In genomic region chr1:47024138-47024856, GRCh38 we compare ENCODE assay signal across 11 cellular contexts. TPM values are rescaled to one million over a fixed set of nuclear protein-coding genes. Genes with fewer than 3 reads are reported as not detected.
A peak's percentile ranks its signal among the peaks of the same experiment; 100 is the strongest.
DNase-seq lines count a peak whose midpoint lies in the region; ATAC-seq and TF ChIP-seq lines count a peak whose summit lies in the region.
"Had no signal": no experiment of that assay in that cellular context is flagged by ENCODE, and none has a peak within 500 bp of the region (broad histone marks: within the 10 kb centered on the region; RNA-seq: fewer than 3 reads in every experiment).

No MANE protein-coding gene starts in this region.

- intact Hi-C loops in CD14-positive monocyte (cut with micrococcal nuclease) = no loop called here

- H3K27ac Mint-ChIP-seq in WTC11 = no peak overlapping the region
- no peak overlapping the region for H3K27ac Mint-ChIP-seq in progenitor cell of endocrine pancreas
- no peak overlapping the region for H3K27ac Mint-ChIP-seq in CD14-positive monocyte
- H3K27ac Mint-ChIP-seq: activated CD4-positive, alpha-beta memory T cell treated with anti-CD3 and anti-CD28 coated beads, Interleukin-2, amount 10 ng/mL, durations not matched to agents 7 days and 5 days had no signal

- H3K4me1 Mint-ChIP-seq in WTC11 = peaks cover 25% of the 10 kb centered on the region
- peaks cover 11% of the 10 kb centered on the region for H3K4me1 Mint-ChIP-seq in progenitor cell of endocrine pancreas (ENCODE audit: low read depth)
- H3K4me1 Mint-ChIP-seq in CD14-positive monocyte = peaks cover 1% of the 10 kb centered on the region
- H3K4me1 Mint-ChIP-seq: activated CD4-positive, alpha-beta memory T cell treated with anti-CD3 and anti-CD28 coated beads, Interleukin-2, amount 10 ng/mL, durations not matched to agents 7 days and 5 days had no signal

- no peaks in the 10 kb centered on the region for H3K9me3 Mint-ChIP-seq in WTC11
- H3K9me3 Mint-ChIP-seq in progenitor cell of endocrine pancreas (ENCODE audit: low read depth) = no peaks in the 10 kb centered on the region
- peaks cover 0 to 4% (median 0%) of the 10 kb centered on the region in 7 donors for H3K9me3 Mint-ChIP-seq in CD14-positive monocyte
- H3K9me3 Mint-ChIP-seq: activated CD4-positive, alpha-beta memory T cell treated with anti-CD3 and anti-CD28 coated beads, Interleukin-2, amount 10 ng/mL, durations not matched to agents 7 days and 5 days had no signal

- H3K4me3 ChIP-seq in fibroblast of pulmonary artery (replicated peaks; ENCODE audit: low read depth, low read length) = peak overlapping the region; percentile 46

- ATAC-seq in WTC11 (no peak), HG03565 (IDR thresholded peaks at IDR 0.05; ENCODE audit: unreplicated experiment) (no peak), left lobe of liver (no peak)

- H3K27me3 Mint-ChIP-seq in WTC11 (ENCODE audit: low read depth) (peaks cover 41% of the 10 kb centered on the region), progenitor cell of endocrine pancreas (peaks cover 37% of the 10 kb centered on the region), CD14-positive monocyte (ENCODE audit: low read depth in 3 of 3) (peaks cover 26 to 40% (median 36%) of the 10 kb centered on the region in 3 donors)

- DNase-seq in DMS79 (lab: John Stamatoyannopoulos, UW) (peak; percentile 74), WTC11 (ENCODE audit: low spot score) (no peak), fibroblast of pulmonary artery (ENCODE audit: low read depth) (peak; percentile 11), progenitor cell of endocrine pancreas (ENCODE audit: low spot score, unreplicated experiment) (no peak), left lobe of liver (ENCODE audit: low spot score) (no peak), CD14-positive monocyte (ENCODE audit: low spot score) (no peak)
- no peak for DNase-seq in central memory CD4-positive, alpha-beta T cell
- DNase-seq: activated CD4-positive, alpha-beta memory T cell treated with anti-CD3 and anti-CD28 coated beads, Interleukin-2, amount 10 ng/mL, durations not matched to agents 7 days and 5 days; NCI-H446 treated with DMSO at 0.1 percent for 48 hours had no signal

- H3K4me3 Mint-ChIP-seq in WTC11 = peak overlapping the region; percentile 72
- peak overlapping the region; percentile 52 for H3K4me3 Mint-ChIP-seq in progenitor cell of endocrine pancreas (ENCODE audit: low read depth)
- H3K4me3 Mint-ChIP-seq in CD14-positive monocyte = peak overlapping the region in 1 of 2 donors; percentile 56
- H3K4me3 Mint-ChIP-seq: activated CD4-positive, alpha-beta memory T cell treated with anti-CD3 and anti-CD28 coated beads, Interleukin-2, amount 10 ng/mL, durations not matched to agents 7 days and 5 days had no signal

- CTCF ChIA-PET in WTC11 (lab: Charles Lee) = interaction anchor here (0.9 to 1.9 kb wide), 7 partner anchors 10 to 155 kb away, joined by 3 to 7 read pairs (median 4); no protein-coding TSS in a partner anchor

- TF ChIP-seq CTCF in WTC11 (IDR thresholded peaks at IDR 0.05) = no peak
- TF ChIP-seq CTCF in fibroblast of pulmonary artery (IDR thresholded peaks at IDR 0.05; ENCODE audit: low read length, missing control alignments) = no peak
- TF ChIP-seq CTCF in progenitor cell of endocrine pancreas (IDR thresholded peaks at IDR 0.05; ENCODE audit: unreplicated experiment) = no peak
- no peak for TF ChIP-seq CTCF in CD14-positive monocyte (IDR thresholded peaks at IDR 0.05)

- POLR2A ChIA-PET in WTC11 (lab: Charles Lee) = no interaction called here

- H3K36me3 Mint-ChIP-seq in WTC11 = no peaks in the 10 kb centered on the region
- no peaks in the 10 kb centered on the region for H3K36me3 Mint-ChIP-seq in progenitor cell of endocrine pancreas (ENCODE audit: insufficient read depth)
- no peaks in the 10 kb centered on the region for H3K36me3 Mint-ChIP-seq in CD14-positive monocyte

TF ChIP-seq in WTC11, 78 proteins besides CTCF, POLR2A, EP300 and RAD21:
- TF ChIP-seq MYBL2 (CRISPR knock-in tag; IDR thresholded peaks at IDR 0.05) (no peak), ZNF512 (CRISPR knock-in tag; IDR thresholded peaks at IDR 0.05; ENCODE audit: borderline replicate concordance) (no peak), ELF4 (CRISPR knock-in tag; IDR thresholded peaks at IDR 0.05; ENCODE audit: low read depth) (no peak), SP1 (CRISPR knock-in tag; conservative IDR thresholded peaks at IDR 0.05) (no peak), FOXP1 (CRISPR knock-in tag; IDR thresholded peaks at IDR 0.05; ENCODE audit: borderline replicate concordance) (no peak), E2F1 (CRISPR knock-in tag; IDR thresholded peaks at IDR 0.05) (no peak)

RNA-seq across cellular contexts. Expression of gene CYP4X1, which starts 0.8 kb away (rescaled TPM):
- total RNA-seq in WTC11 (2021) = 1.3 to 1.9 TPM (median 1.4 TPM) in 3 replicates
- total RNA-seq in progenitor cell of endocrine pancreas = 0.24 and 0.80 TPM in 2 replicates
- 2.4 TPM for total RNA-seq in left lobe of liver
- not detected for polyA plus RNA-seq in CD14-positive monocyte
- total RNA-seq: activated CD4-positive, alpha-beta memory T cell treated with anti-CD3 and anti-CD28 coated beads, Interleukin-2, amount 10 ng/mL, durations not matched to agents 7 days and 5 days; SK-MEL-5 had no signal

RNA-seq across cellular contexts. Expression of gene CYP4Z1, which starts 42.7 kb away (rescaled TPM):
- not detected in 3 replicates for total RNA-seq in WTC11 (2021)
- total RNA-seq in progenitor cell of endocrine pancreas = not detected in 2 replicates
- 0.55 TPM for total RNA-seq in left lobe of liver
- not detected for polyA plus RNA-seq in CD14-positive monocyte
- total RNA-seq: activated CD4-positive, alpha-beta memory T cell treated with anti-CD3 and anti-CD28 coated beads, Interleukin-2, amount 10 ng/mL, durations not matched to agents 7 days and 5 days; SK-MEL-5 had no signal

Comparison
In these comparisons a context has a peak if more than half of its experiments do, and no peak if none do; other contexts are left out.
1. DNase-seq: peak in DMS79 (single experiment) and fibroblast of pulmonary artery (single experiment); none in WTC11 (single experiment), progenitor cell of endocrine pancreas (single experiment), left lobe of liver (single experiment), CD14-positive monocyte (single experiment) and central memory CD4-positive, alpha-beta T cell (single experiment).